13 cellular contexts compared by ENCODE assay signal in the genomic region with DNA sequence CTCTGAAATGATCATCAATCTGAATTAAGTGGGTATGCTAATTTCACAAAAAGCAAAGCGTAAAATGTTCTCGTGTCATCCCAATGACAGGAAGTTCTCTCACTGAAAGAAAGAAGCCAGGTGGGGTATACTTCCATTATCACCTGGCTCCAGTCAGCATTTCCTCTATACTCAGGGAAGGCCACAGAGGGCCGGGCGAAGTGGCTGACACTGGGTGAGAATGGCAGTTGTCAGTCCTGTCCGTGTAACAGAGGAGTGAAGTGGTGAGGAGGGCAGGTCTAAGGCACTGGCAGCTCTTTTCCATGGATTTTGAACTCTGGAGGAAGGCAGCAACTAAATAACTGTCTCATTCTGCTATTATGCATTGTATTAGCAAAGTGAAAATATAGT.
A peak's percentile ranks its signal among the peaks of the same experiment; 100 is the strongest.
DNase-seq lines count a peak whose midpoint lies in the region; ATAC-seq, FAIRE-seq and TF ChIP-seq lines count a peak whose summit lies in the region.
"Had no signal": no experiment of that assay in that cellular context is flagged by ENCODE, and none has a peak within 500 bp of the region (broad histone marks: within the 10 kb centered on the region; RNA-seq: fewer than 3 reads in every experiment).

No MANE protein-coding gene starts in this region.

- H3K36me3 Mint-ChIP-seq in T-helper 17 cell (ENCODE audit: low read depth): peaks cover 14% of the 10 kb centered on the region

- intact Hi-C loops in kidney (cut with DNase I): no loop called here

- H3K27ac Mint-ChIP-seq in T-helper 17 cell: peak overlapping the region; percentile 82
- H3K27ac Mint-ChIP-seq: stimulated activated naive CD8-positive, alpha-beta T cell treated with anti-CD3 and anti-CD28 coated beads, Interleukin-15, Interleukin-2, amounts not matched to agents 100 ng/mL and 50 ng/mL, for 24 hours had no signal

- H3K9ac ChIP-seq in kidney (ENCODE audit: low read length in 2 of 2): no peak overlapping the region

- peak overlapping the region; percentile 50 for H3K27ac ChIP-seq in layer of hippocampus (ENCODE audit: low read depth, low read length)
- H3K27ac ChIP-seq in temporal lobe (ENCODE audit: low read depth, low read length): peak overlapping the region; percentile 86
- H3K27ac ChIP-seq in kidney (ENCODE audit: low read depth in 2 of 2, low read length in 2 of 2): no peak overlapping the region

- H3K9me3 ChIP-seq in T-helper 17 cell (ENCODE audit: control insufficient read depth, low read length, poor library complexity, severe bottlenecking): no peaks in the 10 kb centered on the region
- H3K9me3 ChIP-seq in kidney (ENCODE audit: control insufficient read depth in 1 of 2, low read length in 2 of 2): no peaks in the 10 kb centered on the region

- H3K4me3 ChIP-seq in kidney (ENCODE audit: low read length in 2 of 2): no peak overlapping the region

- peaks cover 0 to 7% of the 10 kb centered on the region in 2 donors for H3K4me1 ChIP-seq in kidney (ENCODE audit: control insufficient read depth in 1 of 2, insufficient read depth in 1 of 2, low read depth in 1 of 2, low read length in 2 of 2)

- H3K4me3 Mint-ChIP-seq in T-helper 17 cell: peak overlapping the region; percentile 5
- H3K4me3 Mint-ChIP-seq: activated T-cell treated with anti-CD3 and anti-CD28 coated beads, Interleukin-2, amount 50 U/mL, for 4 hours; stimulated activated naive CD8-positive, alpha-beta T cell treated with anti-CD3 and anti-CD28 coated beads, Interleukin-15, Interleukin-2, amounts not matched to agents 100 ng/mL and 50 ng/mL, for 24 hours had no signal

- DNase-seq in NCI-H748 (lab: John Stamatoyannopoulos, UW; ENCODE audit: unreplicated experiment): peak; percentile 7
- DNase-seq in NCI-H748 treated with DMSO at 0.1 percent for 48 hours (lab: John Stamatoyannopoulos, UW): no peak
- no peak for DNase-seq in T-helper 17 cell
- no peak for DNase-seq in kidney
- DNase-seq: activated T-cell treated with anti-CD3 and anti-CD28 coated beads, Interleukin-2, amount 50 U/mL, for 4 hours; cerebellar nuclear complex; NCI-H2081; stimulated activated CD4-positive, alpha-beta T cell treated with anti-CD3 and anti-CD28 coated beads, Interleukin-15, amount 100 ng/mL, for 24 hours had no signal

- no peak for FAIRE-seq in kidney (lab: Jason Lieb, UNC)

- no peaks in the 10 kb centered on the region for H3K27me3 Mint-ChIP-seq in T-helper 17 cell
- H3K27me3 Mint-ChIP-seq: stimulated activated naive CD8-positive, alpha-beta T cell treated with anti-CD3 and anti-CD28 coated beads, Interleukin-15, Interleukin-2, amounts not matched to agents 100 ng/mL and 50 ng/mL, for 24 hours had no signal

- no peak for TF ChIP-seq CTCF in kidney (IDR thresholded peaks at IDR 0.05; ENCODE audit: borderline replicate concordance, extremely low read depth, insufficient read depth)

- H3K27me3 ChIP-seq in layer of hippocampus (ENCODE audit: control insufficient read depth, insufficient read depth, low read length): no peaks in the 10 kb centered on the region

- H3K36me3 ChIP-seq in kidney (ENCODE audit: control insufficient read depth in 1 of 2, insufficient read depth in 2 of 2, low read length in 2 of 2): peaks cover 42 to 52% of the 10 kb centered on the region in 2 donors

- H3K4me1 Mint-ChIP-seq in T-helper 17 cell: peaks cover 31% of the 10 kb centered on the region

- ATAC-seq in T-helper 17 cell (no peak), GM21576 (IDR thresholded peaks at IDR 0.05; ENCODE audit: unreplicated experiment) (no peak), HG03342 (IDR thresholded peaks at IDR 0.05; ENCODE audit: unreplicated experiment) (no peak)
- ATAC-seq: activated T-cell treated with anti-CD3 and anti-CD28 coated beads, Interleukin-2, amount 50 U/mL, for 4 hours had no signal

Comparison
In these comparisons a context has a peak if more than half of its experiments do, and no peak if none do; other contexts are left out.
1. H3K27ac ChIP-seq: peak in layer of hippocampus (single experiment) and temporal lobe (single experiment); none in kidney (0 of 2).